In the genomic region with DNA sequence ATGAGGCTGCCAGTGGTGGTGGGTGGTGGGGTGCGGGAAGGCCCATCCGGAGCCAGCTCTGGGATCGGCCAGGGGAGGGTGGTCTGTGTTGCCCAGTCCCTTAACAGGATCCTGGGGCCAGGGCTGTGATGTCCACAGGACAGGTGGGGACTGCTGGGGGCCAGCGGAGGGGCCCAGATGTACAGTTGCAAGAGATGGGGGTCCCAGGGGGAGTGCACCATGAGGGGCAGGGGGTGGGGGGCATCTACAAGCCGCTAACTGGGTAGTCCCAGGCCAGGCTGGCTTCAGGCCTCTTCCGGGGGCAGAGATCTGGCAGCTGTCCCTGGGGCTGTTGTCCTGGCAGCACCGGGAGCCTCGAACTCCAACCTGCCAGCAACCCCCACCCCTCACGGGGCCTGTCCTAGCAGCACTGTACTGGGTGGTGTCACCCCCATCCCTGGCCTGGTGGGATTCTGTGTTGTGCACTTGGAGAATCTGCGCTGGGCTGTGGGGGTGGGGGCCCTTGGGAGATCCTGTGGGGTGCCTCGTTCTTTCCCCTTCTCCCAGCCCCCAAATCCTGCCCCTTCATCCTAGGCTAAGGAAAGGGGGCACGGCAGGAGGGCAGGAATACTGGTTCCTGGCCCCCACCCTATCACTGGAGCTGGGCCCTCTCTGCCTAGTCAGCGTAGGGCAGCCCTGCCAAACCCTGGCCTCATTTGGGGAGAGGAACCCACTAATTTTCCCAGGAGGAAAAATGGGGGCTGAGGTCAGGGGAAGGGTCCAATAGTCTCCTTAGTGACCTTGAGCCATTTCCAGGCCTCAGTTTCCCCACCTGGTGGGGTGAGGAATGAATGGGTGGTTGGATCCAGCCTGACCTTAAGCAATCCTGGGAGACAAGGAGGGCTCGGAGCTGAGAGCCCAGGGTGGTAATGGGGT, we compare ENCODE assay signal across 9 cellular contexts. TPM values are rescaled to one million over a fixed set of nuclear protein-coding genes. Genes with fewer than 3 reads are reported as not detected.
DNase-seq lines count a peak whose midpoint lies in the region; ATAC-seq and TF ChIP-seq lines count a peak whose summit lies in the region.
"Had no signal": no experiment of that assay in that cellular context is flagged by ENCODE, and none has a peak within 500 bp of the region (broad histone marks: within the 10 kb centered on the region; RNA-seq: fewer than 3 reads in every experiment).

No MANE protein-coding gene starts in this region.

- no peak overlapping the region for H4K8ac ChIP-seq in mesenchymal stem cell (ENCODE audit: low read length)

- in situ Hi-C loops in transverse colon (cut with MboI; ENCODE audit: low pct_ligation_motif_present in 1 of 4, low pct_unique_long_range_greater_than_20kb in 1 of 4, low sequenced_read_pairs in 3 of 4) = loop anchor here in 1 of 4 donors (10.0 kb wide), 1 partner anchor 80 kb away; no protein-coding TSS in a partner anchor

- peak overlapping the region in 1 of 2 experiments; percentile 82 for H3K14ac ChIP-seq in mesenchymal stem cell (ENCODE audit: low read length in 2 of 2)

- peak overlapping the region; percentile 91 for H3K9ac ChIP-seq in mesenchymal stem cell (ENCODE audit: low read length)

- H3K36me3 ChIP-seq in mesenchymal stem cell (ENCODE audit: control insufficient read depth in 1 of 2, insufficient read depth in 2 of 2, low read depth in 1 of 2, low read length in 2 of 2) (peaks cover 11 to 25% of the 10 kb centered on the region in 2 experiments), transverse colon (no peaks in the 10 kb centered on the region), testis (ENCODE audit: low read depth, missing control alignments) (no peaks in the 10 kb centered on the region)

- TF ChIP-seq CTCF in chondrocyte (IDR thresholded peaks at IDR 0.05) (no peak), transverse colon (IDR thresholded peaks at IDR 0.05) (no peak), testis (IDR thresholded peaks at IDR 0.05) (no peak)

- POLR2A ChIA-PET in activated CD4-positive, alpha-beta T cell treated with anti-CD3 and anti-CD28 coated beads for 36 hours (lab: Charles Lee) = no interaction called here

- peak overlapping the region; percentile 56 for H3K4me2 ChIP-seq in mesenchymal stem cell (ENCODE audit: low read length, poor library complexity, severe bottlenecking)

- H3K9me3 ChIP-seq in mesenchymal stem cell (ENCODE audit: control insufficient read depth, low read length) (no peaks in the 10 kb centered on the region), transverse colon (no peaks in the 10 kb centered on the region), testis (no peaks in the 10 kb centered on the region)

- peak overlapping the region in 1 of 2 experiments; percentile 37 for H3K23ac ChIP-seq in mesenchymal stem cell (ENCODE audit: low read length in 2 of 2)

- H3K79me1 ChIP-seq in mesenchymal stem cell (replicated peaks; ENCODE audit: low read length, poor library complexity, severe bottlenecking) = peaks cover 19% of the 10 kb centered on the region

- 78% methylated on average over 7 of the region's 14 CpGs for WGBS in mesenchymal stem cell
- WGBS in transverse colon (ENCODE audit: low coverage in 1 of 2), 2 donors = 64% methylated on average over 9 of the region's 14 CpGs; no CpG with 5 or more reads in 1 of the 2 donors
- WGBS in testis, 2 donors = 61 to 70% methylated on average over 13 to 14 of the region's 14 CpGs

- no peaks in the 10 kb centered on the region for H3K36me3 Mint-ChIP-seq in activated CD4-positive, alpha-beta T cell treated with anti-CD3 and anti-CD28 coated beads for 36 hours (ENCODE audit: low read depth)
- peaks cover 3% of the 10 kb centered on the region for H3K36me3 Mint-ChIP-seq in chondrocyte (ENCODE audit: low read depth)

- peaks cover 72% of the 10 kb centered on the region for H3K4me1 ChIP-seq in mesenchymal stem cell (ENCODE audit: control insufficient read depth, insufficient read depth, low read depth, low read length)
- peaks cover 53 to 87% (median 74%) of the 10 kb centered on the region in 4 donors for H3K4me1 ChIP-seq in transverse colon
- peaks cover 46% of the 10 kb centered on the region for H3K4me1 ChIP-seq in testis

- H4K91ac ChIP-seq in mesenchymal stem cell (ENCODE audit: low read length) = peak overlapping the region; percentile 31

- no peak for TF ChIP-seq EP300 in transverse colon (IDR thresholded peaks at IDR 0.05; ENCODE audit: low read depth)

- H3K27me3 ChIP-seq in mesenchymal stem cell (ENCODE audit: control insufficient read depth in 1 of 2, insufficient read depth in 1 of 2, low read length in 2 of 2) (no peaks in the 10 kb centered on the region), transverse colon (peaks cover 6% of the 10 kb centered on the region), testis (no peaks in the 10 kb centered on the region)

- H3K27ac ChIP-seq in mesenchymal stem cell (ENCODE audit: low read length, poor library complexity, severe bottlenecking) (no peak overlapping the region), transverse colon (peak overlapping the region; percentile 80 to 91 (median 89)), testis (no peak overlapping the region)

- H2BK15ac ChIP-seq in mesenchymal stem cell (ENCODE audit: low read depth, poor library complexity, severe bottlenecking) = no peak overlapping the region

- H2BK120ac ChIP-seq in mesenchymal stem cell (ENCODE audit: low read depth, low read length) = peak overlapping the region; percentile 66

- TF ChIP-seq POLR2A in transverse colon (IDR thresholded peaks at IDR 0.05) (no peak), testis (IDR thresholded peaks at IDR 0.05) (no peak)

- peak overlapping the region; percentile 30 for H2AK5ac ChIP-seq in mesenchymal stem cell (ENCODE audit: low read length, severe bottlenecking)

- peak overlapping the region; percentile 81 to 89 for H3K4me3 ChIP-seq in mesenchymal stem cell (ENCODE audit: insufficient read depth in 1 of 2, low read depth in 1 of 2, low read length in 2 of 2)
- peak overlapping the region; percentile 57 to 61 (median 58) for H3K4me3 ChIP-seq in transverse colon
- peak overlapping the region in 1 of 2 donors; percentile 39 for H3K4me3 ChIP-seq in testis

- H3K27me3 Mint-ChIP-seq in activated CD4-positive, alpha-beta T cell treated with anti-CD3 and anti-CD28 coated beads for 36 hours = peaks cover 11% of the 10 kb centered on the region
- H3K27me3 Mint-ChIP-seq in chondrocyte (ENCODE audit: low read depth) = no peaks in the 10 kb centered on the region

- H3K4me1 Mint-ChIP-seq in activated CD4-positive, alpha-beta T cell treated with anti-CD3 and anti-CD28 coated beads for 36 hours = no peaks in the 10 kb centered on the region
- H3K4me1 Mint-ChIP-seq in chondrocyte (ENCODE audit: low read depth) = peaks cover 63% of the 10 kb centered on the region

- peak overlapping the region; percentile 30 to 89 for H3K18ac ChIP-seq in mesenchymal stem cell (ENCODE audit: low read depth in 1 of 2, low read length in 2 of 2)

- H3K27ac Mint-ChIP-seq in activated CD4-positive, alpha-beta T cell treated with anti-CD3 and anti-CD28 coated beads for 36 hours = no peak overlapping the region
- H3K27ac Mint-ChIP-seq in chondrocyte (ENCODE audit: unreplicated experiment) = peak overlapping the region; percentile 57

- CTCF ChIA-PET in activated CD4-positive, alpha-beta T cell treated with anti-CD3 and anti-CD28 coated beads for 36 hours (lab: Charles Lee) = interaction anchor here (7.9 kb wide), 1 partner anchor 87 kb away, joined by 45 read pairs; no protein-coding TSS in a partner anchor

- H3K9me3 Mint-ChIP-seq in activated CD4-positive, alpha-beta T cell treated with anti-CD3 and anti-CD28 coated beads for 36 hours (ENCODE audit: low read depth) = no peaks in the 10 kb centered on the region
- H3K9me3 Mint-ChIP-seq in chondrocyte (ENCODE audit: low read depth) = no peaks in the 10 kb centered on the region

- ATAC-seq in activated CD4-positive, alpha-beta T cell treated with anti-CD3 and anti-CD28 coated beads for 36 hours = no peak
- ATAC-seq in left colon = no peak

- peak overlapping the region; percentile 47 to 80 for H3K4ac ChIP-seq in mesenchymal stem cell (ENCODE audit: low read depth in 1 of 2, low read length in 2 of 2)

- intact Hi-C loops in activated CD4-positive, alpha-beta T cell treated with anti-CD3 and anti-CD28 coated beads for 36 hours (cut with DNase I, micrococcal nuclease) = loop anchor here in 1 of 2 experiments (10.0 kb wide), 1 partner anchor 50 kb away; no protein-coding TSS in a partner anchor
- intact Hi-C loops in transverse colon (cut with DNase I; ENCODE audit: low total_unique reads) = loop anchor here (5.0 kb wide), 1 partner anchor 73 kb away; no protein-coding TSS in a partner anchor
- intact Hi-C loops in testis (cut with DNase I; ENCODE audit: low total_unique reads) = no loop called here
- intact Hi-C loops in left colon (cut with DNase I, micrococcal nuclease) = loop anchor here in 1 of 2 donors (10.0 kb wide), 1 partner anchor 60 kb away; no protein-coding TSS in a partner anchor

- H3K4me3 Mint-ChIP-seq in activated CD4-positive, alpha-beta T cell treated with anti-CD3 and anti-CD28 coated beads for 36 hours = peak overlapping the region; percentile 55
- peak overlapping the region; percentile 82 for H3K4me3 Mint-ChIP-seq in chondrocyte (ENCODE audit: unreplicated experiment)

- no peak overlapping the region for H2AFZ ChIP-seq in mesenchymal stem cell (ENCODE audit: low read depth, low read length)

- no peak for DNase-seq in activated CD4-positive, alpha-beta T cell treated with anti-CD3 and anti-CD28 coated beads for 36 hours
- DNase-seq in activated CD4-positive, alpha-beta T cell treated with anti-CD3 and anti-CD28 coated beads for 4 hours = no peak
- DNase-seq in chondrocyte (ENCODE audit: low spot score) = peak; percentile 91
- no peak for DNase-seq in mesenchymal stem cell
- DNase-seq in transverse colon = no peak
- DNase-seq in NCI-H1694 treated with DMSO at 0.1 percent for 48 hours (lab: John Stamatoyannopoulos, UW) = no peak
- DNase-seq in testis = no peak
- no peak for DNase-seq in left colon
- DNase-seq: NCI-H1436 had no signal

- H2BK5ac ChIP-seq in mesenchymal stem cell (ENCODE audit: low read depth, low read length, poor library complexity, severe bottlenecking) = no peak overlapping the region

- peak overlapping the region in 1 of 2 experiments; percentile 32 for H2BK12ac ChIP-seq in mesenchymal stem cell (ENCODE audit: low read length in 2 of 2)

RNA-seq across cellular contexts. Expression of a gene that starts 1.4 kb away (rescaled TPM):
- 1 to 10 TPM; 1.6 to 3.5 TPM for total RNA-seq in activated CD4-positive, alpha-beta T cell treated with anti-CD3 and anti-CD28 coated beads for 36 hours
- total RNA-seq in chondrocyte (243 to 296 TPM (median 282 TPM) in 3 replicates), transverse colon (100 to 1,000 TPM in 1 of 4 donors, 10 to 100 TPM in 3; 13.9 to 149 (median 33.8) TPM), testis (10 to 100 TPM; 25.6 to 28.7 TPM), left colon (10 to 100 TPM; 21.5 to 28.3 TPM)
- polyA plus RNA-seq in mesenchymal stem cell (2013, experiment 1 of 2) = 105 TPM
- polyA plus RNA-seq in mesenchymal stem cell (2013, experiment 2 of 2) = 103 TPM
- 24.6 TPM for polyA plus RNA-seq in testis (ENCODE audit: insufficient read depth, low read depth, low replicate concordance)

RNA-seq across cellular contexts. Expression of a gene that starts 38.0 kb away (rescaled TPM):
- not detected for total RNA-seq in activated CD4-positive, alpha-beta T cell treated with anti-CD3 and anti-CD28 coated beads for 36 hours
- total RNA-seq in chondrocyte (13.0 to 25.0 TPM (median 20.8 TPM) in 3 replicates), transverse colon (1 to 10 TPM in 2 of 4 donors, not detected in 2; 1.1 to 1.4 TPM), testis (10 to 100 TPM in 1 of 2 donors, 1 to 10 TPM in 1; 5.4 to 11.9 TPM), left colon (1 to 10 TPM in 1 of 2 donors, under 1 TPM in 1; 0.89 to 1.5 TPM)
- polyA plus RNA-seq in mesenchymal stem cell (2013, experiment 1 of 2) = 0.15 TPM
- 0.11 TPM for polyA plus RNA-seq in mesenchymal stem cell (2013, experiment 2 of 2)
- 7.9 TPM for polyA plus RNA-seq in testis (ENCODE audit: insufficient read depth, low read depth, low replicate concordance)

Comparison
In these comparisons a context has a peak if more than half of its experiments do, and no peak if none do; other contexts are left out.
1. H3K27ac ChIP-seq: peak in transverse colon (4 of 4); none in mesenchymal stem cell (single experiment) and testis (0 of 2).